Comparison of ENCODE assay signal across 22 cellular contexts in genomic region chr11:56883590-56883989, GRCh38.
"Had no signal": no experiment of that assay in that cellular context is flagged by ENCODE, and none has a peak within 500 bp of the region (broad histone marks: within the 10 kb centered on the region; RNA-seq: fewer than 3 reads in every experiment).

No MANE protein-coding gene starts in this region.

- H3K4me3 ChIP-seq: MG63, SJSA1, SK-N-MC had no signal

- H3K36me3 ChIP-seq: MG63, SJSA1 had no signal

- H3K4me1 ChIP-seq: SJSA1 had no signal

- H3K27me3 ChIP-seq: MG63, SJSA1 had no signal

- DNase-seq: IMR-90, Karpas-422, KG1, MG63, NCI-H1092, NCI-H1105 treated with DMSO at 0.1 percent for 48 hours, NCI-H1417 treated with DMSO at 0.1 percent for 48 hours, NCI-H146, NCI-H1694 treated with DMSO at 0.1 percent for 48 hours, NCI-H1930, NCI-H2081, NCI-H2107, NCI-H2227 treated with DMSO at 0.1 percent for 48 hours, NCI-H524, NCI-H526 treated with DMSO at 0.1 percent for 48 hours, NCI-H748 treated with DMSO at 0.1 percent for 48 hours, Right ventricle myocardium superior, RPMI8226, SIG-M5 had no signal

- H3K9me3 ChIP-seq: MG63, SJSA1 had no signal

- H3K27ac ChIP-seq: SJSA1, SK-N-MC had no signal

- FAIRE-seq: RCC 7860 had no signal
